10 cellular contexts compared by ENCODE assay signal in the genomic region with DNA sequence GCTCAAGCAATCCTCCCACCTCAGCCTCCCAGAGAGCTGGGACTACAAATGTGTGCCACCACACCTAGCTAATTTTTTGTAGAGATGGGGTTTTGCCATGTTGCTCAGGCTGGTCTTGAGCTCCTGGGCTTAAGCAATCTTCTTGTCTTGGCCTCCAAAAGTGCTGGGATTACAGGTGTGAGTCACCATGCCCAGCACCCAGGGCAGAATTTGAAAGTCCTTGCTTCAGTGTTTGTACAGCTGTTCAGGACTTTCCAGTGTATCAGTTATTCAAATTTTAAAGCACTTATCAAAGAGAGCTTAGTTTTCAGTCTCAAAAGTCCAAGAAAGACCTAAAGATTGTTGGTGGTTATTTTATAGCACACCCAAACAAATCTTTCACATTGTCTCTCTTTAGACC. TPM values are rescaled to one million over a fixed set of nuclear protein-coding genes. Genes with fewer than 3 reads are reported as not detected.
DNase-seq lines count a peak whose midpoint lies in the region; ATAC-seq and TF ChIP-seq lines count a peak whose summit lies in the region.
"Had no signal": no experiment of that assay in that cellular context is flagged by ENCODE, and none has a peak within 500 bp of the region (broad histone marks: within the 10 kb centered on the region; RNA-seq: fewer than 3 reads in every experiment).

No MANE protein-coding gene starts in this region.

- H4K20me1 ChIP-seq in fibroblast of lung (ENCODE audit: control insufficient read depth, extremely low read depth, insufficient read depth, low read length), result no peaks in the 10 kb centered on the region

- no peaks in the 10 kb centered on the region for H3K79me2 ChIP-seq in fibroblast of lung (ENCODE audit: control insufficient read depth, insufficient read depth, low read length)

- no peaks in the 10 kb centered on the region for H3K36me3 ChIP-seq in fibroblast of lung (ENCODE audit: control insufficient read depth, insufficient read depth, low read length)
- H3K36me3 ChIP-seq: neural progenitor cell had no signal

- H2AFZ ChIP-seq in fibroblast of lung (ENCODE audit: low read length), result no peak overlapping the region
- H2AFZ ChIP-seq: neural progenitor cell had no signal

- no peak overlapping the region for H3K4me2 ChIP-seq in fibroblast of lung (ENCODE audit: extremely low read depth, insufficient read depth, low read length)
- H3K4me2 ChIP-seq: neural progenitor cell had no signal

- H3K36me3 Mint-ChIP-seq in stimulated activated naive CD8-positive, alpha-beta T cell treated with anti-CD3 and anti-CD28 coated beads, Interleukin-15, Interleukin-2, amounts not matched to agents 100 ng/mL and 50 ng/mL, for 24 hours (ENCODE audit: low read depth), result no peaks in the 10 kb centered on the region

- no peak overlapping the region for H3K4me3 ChIP-seq in fibroblast of lung (replicated peaks in 1 of 4; ENCODE audit: control extremely low read depth in 1 of 4, insufficient read depth in 1 of 4, low read depth in 3 of 4, low read length in 4 of 4)
- H3K4me3 ChIP-seq: neural progenitor cell had no signal

- H3K4me1 Mint-ChIP-seq in stimulated activated naive CD8-positive, alpha-beta T cell treated with anti-CD3 and anti-CD28 coated beads, Interleukin-15, Interleukin-2, amounts not matched to agents 100 ng/mL and 50 ng/mL, for 24 hours (ENCODE audit: low read depth), result peaks cover 33% of the 10 kb centered on the region

- no peak overlapping the region for H3K9ac ChIP-seq in fibroblast of lung (ENCODE audit: insufficient read depth, low read length)
- H3K9ac ChIP-seq: neural progenitor cell had no signal

- ATAC-seq in stimulated activated naive CD8-positive, alpha-beta T cell treated with anti-CD3 and anti-CD28 coated beads, Interleukin-15, Interleukin-2, amounts not matched to agents 100 U/mL and 50 U/mL, for 24 hours, result no peak
- ATAC-seq in left lobe of liver, result no peak

- H3K9me3 Mint-ChIP-seq in stimulated activated naive CD8-positive, alpha-beta T cell treated with anti-CD3 and anti-CD28 coated beads, Interleukin-15, Interleukin-2, amounts not matched to agents 100 ng/mL and 50 ng/mL, for 24 hours, result no peaks in the 10 kb centered on the region
- H3K9me3 Mint-ChIP-seq: neural progenitor cell had no signal

- TF ChIP-seq CTCF in fibroblast of lung (conservative IDR thresholded peaks at IDR 0.05 in 1 of 2, IDR thresholded peaks at IDR 0.05 in 1 of 2; ENCODE audit: low read depth in 1 of 2, low read length in 2 of 2) (no peak), GM13977 (IDR thresholded peaks at IDR 0.05; ENCODE audit: extremely low read depth, insufficient read depth, missing control alignments) (no peak)

- DNase-seq in stimulated activated naive CD8-positive, alpha-beta T cell treated with anti-CD3 and anti-CD28 coated beads, Interleukin-15, Interleukin-2, amounts not matched to agents 100 U/mL and 50 U/mL, for 24 hours, result no peak
- DNase-seq in NCI-H226 (peak; percentile 61), fibroblast of lung (ENCODE audit: low read depth in 2 of 2) (peak; percentile 46 to 74), T-helper 2 cell (no peak), left lobe of liver (ENCODE audit: low spot score) (no peak), GM13977 (ENCODE audit: low spot score) (no peak), NCI-H1930 (lab: John Stamatoyannopoulos, UW) (no peak)
- DNase-seq: caudate nucleus had no signal

- H3K9me3 ChIP-seq in fibroblast of lung (ENCODE audit: control insufficient read depth, insufficient read depth, low read depth, low read length), result no peaks in the 10 kb centered on the region

- in situ Hi-C loops in GM13977 (cut with MboI; ENCODE audit: low pct_unique_long_range_greater_than_20kb, low sequenced_read_pairs, unreplicated experiment), result no loop called here

- H3K27me3 Mint-ChIP-seq in stimulated activated naive CD8-positive, alpha-beta T cell treated with anti-CD3 and anti-CD28 coated beads, Interleukin-15, Interleukin-2, amounts not matched to agents 100 ng/mL and 50 ng/mL, for 24 hours, result no peaks in the 10 kb centered on the region

- H3K4me3 Mint-ChIP-seq in stimulated activated naive CD8-positive, alpha-beta T cell treated with anti-CD3 and anti-CD28 coated beads, Interleukin-15, Interleukin-2, amounts not matched to agents 100 ng/mL and 50 ng/mL, for 24 hours, result no peak overlapping the region
- H3K4me3 Mint-ChIP-seq: neural progenitor cell had no signal

- H3K27ac Mint-ChIP-seq in stimulated activated naive CD8-positive, alpha-beta T cell treated with anti-CD3 and anti-CD28 coated beads, Interleukin-15, Interleukin-2, amounts not matched to agents 100 ng/mL and 50 ng/mL, for 24 hours, result peak overlapping the region; percentile 22
- H3K27ac Mint-ChIP-seq: neural progenitor cell had no signal

- no peaks in the 10 kb centered on the region for H3K27me3 ChIP-seq in fibroblast of lung (ENCODE audit: control insufficient read depth, insufficient read depth, low read length)
- H3K27me3 ChIP-seq: neural progenitor cell had no signal

- peaks cover 10% of the 10 kb centered on the region for H3K4me1 ChIP-seq in fibroblast of lung (ENCODE audit: control insufficient read depth, extremely low read depth, insufficient read depth, low read length)

- H3K27ac ChIP-seq in fibroblast of lung (ENCODE audit: insufficient read depth, low read length), result no peak overlapping the region
- H3K27ac ChIP-seq: neural progenitor cell had no signal

RNA-seq across cellular contexts. Expression of gene VPS54, which starts 43.6 kb away (rescaled TPM):
- 25.7 and 29.7 TPM in 2 replicates for total RNA-seq in fibroblast of lung
- polyA plus RNA-seq in fibroblast of lung, result 14.8 and 18.4 TPM in 2 replicates
- 11.9 and 12.0 TPM in 2 replicates for polyA plus RNA-seq in fibroblast of lung (2012)
- 3.2 and 3.7 TPM in 2 replicates for polyA minus RNA-seq in fibroblast of lung (ENCODE audit: low replicate concordance)
- total RNA-seq in left lobe of liver, result 12.3 TPM

Comparison
In these comparisons a context has a peak if more than half of its experiments do, and no peak if none do; other contexts are left out.
1. DNase-seq: peak in NCI-H226 (single experiment) and fibroblast of lung (2 of 2); none in stimulated activated naive CD8-positive, alpha-beta T cell treated with anti-CD3 and anti-CD28 coated beads, Interleukin-15, Interleukin-2, amounts not matched to agents 100 U/mL and 50 U/mL, for 24 hours (single experiment), T-helper 2 cell (0 of 5), left lobe of liver (single experiment), GM13977 (single experiment) and NCI-H1930 (0 of 2).